Comparison of ENCODE assay signal across 14 cellular contexts in the genomic region with DNA sequence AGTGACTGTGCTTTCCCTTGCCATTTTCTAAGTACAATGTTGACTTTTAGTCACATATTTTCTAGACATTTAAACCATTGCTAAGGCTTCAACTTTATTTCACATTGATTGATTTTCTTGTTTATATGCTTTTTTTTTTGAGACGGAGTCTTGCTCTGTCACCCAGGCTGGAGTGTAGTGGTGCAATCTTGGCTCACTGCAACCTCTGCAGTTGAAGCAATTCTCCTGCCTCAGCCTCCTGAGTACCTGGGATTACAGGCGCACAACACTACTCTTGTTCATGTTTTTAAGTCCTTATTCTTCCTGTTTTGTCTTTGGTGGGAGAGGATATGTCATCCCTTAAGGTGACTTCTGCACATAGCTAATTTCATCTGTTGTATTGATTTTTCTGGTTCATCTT. TPM values are rescaled to one million over a fixed set of nuclear protein-coding genes. Genes with fewer than 3 reads are reported as not detected.
DNase-seq lines count a peak whose midpoint lies in the region; ATAC-seq, FAIRE-seq and TF ChIP-seq lines count a peak whose summit lies in the region.
"Had no signal": no experiment of that assay in that cellular context is flagged by ENCODE, and none has a peak within 500 bp of the region (broad histone marks: within the 10 kb centered on the region; RNA-seq: fewer than 3 reads in every experiment).

No MANE protein-coding gene starts in this region.

- TF ChIP-seq EP300 in A549 (IDR thresholded peaks at IDR 0.05) = no peak

- TF ChIP-seq POLR2A in A549 (IDR thresholded peaks at IDR 0.05; ENCODE audit: low read length) = no peak
- no peak for TF ChIP-seq POLR2A in body of pancreas (IDR thresholded peaks at IDR 0.05)

- H3K27ac Mint-ChIP-seq in CD8-positive, alpha-beta memory T cell = peak overlapping the region in 7 of 8 donors; percentile 2 to 80 (median 22)
- peak overlapping the region; percentile 69 for H3K27ac Mint-ChIP-seq in nephron progenitor cell
- H3K27ac Mint-ChIP-seq in activated T-helper 2 cell treated with anti-CD3 and anti-CD28 coated beads, Interferon-gamma antibody, Interleukin-2, Interleukin-4, amounts not matched to agents 10 μg/mL and 5 μg/mL and 100 μg/mL, durations not matched to agents 14 hours and 24 hours and 36 hours = no peak overlapping the region
- H3K27ac Mint-ChIP-seq: B cell, HFFc6 had no signal

- ATAC-seq in A549 (peak in 1 of 2 experiments; percentile 49; a peak in 3 of 6 replicates), body of pancreas (peak; percentile 18)

- H3K9me3 ChIP-seq in A549 (no peaks in the 10 kb centered on the region), body of pancreas (no peaks in the 10 kb centered on the region)
- H3K9me3 ChIP-seq in CD8-positive, alpha-beta memory T cell (ENCODE audit: low read length) = no peaks in the 10 kb centered on the region

- CTCF ChIA-PET in A549 (lab: Yijun Ruan, JAX) = interaction anchor here (0.7 to 1.0 kb wide), 3 partner anchors 36 to 222 kb away, joined by 3 to 4 read pairs (median 3); no protein-coding TSS in a partner anchor
- CTCF ChIA-PET in CD8-positive, alpha-beta memory T cell (lab: Charles Lee) = no interaction called here

- TF ChIP-seq RAD21 in A549 (conservative IDR thresholded peaks at IDR 0.05 in 1 of 2, IDR thresholded peaks at IDR 0.05 in 1 of 2) = no peak

- POLR2A ChIA-PET in A549 (lab: Yijun Ruan, JAX) = no interaction called here
- POLR2A ChIA-PET in CD8-positive, alpha-beta memory T cell (lab: Charles Lee) = interaction anchor here (0.6 kb wide), 1 partner anchor 30 kb away, joined by 3 read pairs; no protein-coding TSS in a partner anchor

- FAIRE-seq in A549 (lab: Jason Lieb, UNC) = no peak
- FAIRE-seq: H1 had no signal

- H3K36me3 Mint-ChIP-seq in CD8-positive, alpha-beta memory T cell = peaks cover 0 to 40% (median 3%) of the 10 kb centered on the region in 3 donors
- H3K36me3 Mint-ChIP-seq in nephron progenitor cell (ENCODE audit: low read depth) = peaks cover 32% of the 10 kb centered on the region
- peaks cover 33% of the 10 kb centered on the region for H3K36me3 Mint-ChIP-seq in activated T-helper 2 cell treated with anti-CD3 and anti-CD28 coated beads, Interferon-gamma antibody, Interleukin-2, Interleukin-4, amounts not matched to agents 10 μg/mL and 5 μg/mL and 100 μg/mL, durations not matched to agents 14 hours and 24 hours and 36 hours (ENCODE audit: low read depth)

- H3K4me3 ChIP-seq in A549 = no peak overlapping the region
- H3K4me3 ChIP-seq in CD8-positive, alpha-beta memory T cell (ENCODE audit: low read length) = no peak overlapping the region
- no peak overlapping the region for H3K4me3 ChIP-seq in body of pancreas

- no peaks in the 10 kb centered on the region for H3K27me3 ChIP-seq in CD8-positive, alpha-beta memory T cell (ENCODE audit: insufficient read depth, low read length, poor library complexity, severe bottlenecking)
- H3K27me3 ChIP-seq in body of pancreas = no peaks in the 10 kb centered on the region

- H3K9me3 Mint-ChIP-seq in CD8-positive, alpha-beta memory T cell = no peaks in the 10 kb centered on the region
- no peaks in the 10 kb centered on the region for H3K9me3 Mint-ChIP-seq in nephron progenitor cell
- H3K9me3 Mint-ChIP-seq in activated T-helper 2 cell treated with anti-CD3 and anti-CD28 coated beads, Interferon-gamma antibody, Interleukin-2, Interleukin-4, amounts not matched to agents 10 μg/mL and 5 μg/mL and 100 μg/mL, durations not matched to agents 14 hours and 24 hours and 36 hours = no peaks in the 10 kb centered on the region
- H3K9me3 Mint-ChIP-seq: HFFc6 had no signal

- intact Hi-C loops in body of pancreas (cut with DNase I) = no loop called here
- intact Hi-C loops in activated T-helper 2 cell treated with anti-CD3 and anti-CD28 coated beads, Interferon-gamma antibody, Interleukin-2, Interleukin-4, amounts not matched to agents 10 μg/mL and 5 μg/mL and 100 μg/mL, durations not matched to agents 14 hours and 24 hours and 36 hours (cut with micrococcal nuclease) = no loop called here

- WGBS in A549 (ENCODE audit: missing lambda C conversion rate) = 84% methylated on average over 2 of the region's 2 CpGs
- WGBS in body of pancreas, 2 donors = 50 to 54% methylated on average over 2 of the region's 2 CpGs

- no peaks in the 10 kb centered on the region for H3K27me3 Mint-ChIP-seq in CD8-positive, alpha-beta memory T cell
- no peaks in the 10 kb centered on the region for H3K27me3 Mint-ChIP-seq in nephron progenitor cell (ENCODE audit: low read depth, poor library complexity)
- no peaks in the 10 kb centered on the region for H3K27me3 Mint-ChIP-seq in activated T-helper 2 cell treated with anti-CD3 and anti-CD28 coated beads, Interferon-gamma antibody, Interleukin-2, Interleukin-4, amounts not matched to agents 10 μg/mL and 5 μg/mL and 100 μg/mL, durations not matched to agents 14 hours and 24 hours and 36 hours (ENCODE audit: low read depth)
- H3K27me3 Mint-ChIP-seq: B cell had no signal

- H3K4me3 Mint-ChIP-seq in CD8-positive, alpha-beta memory T cell = peak overlapping the region in 6 of 7 donors; percentile 13 to 60 (median 25)
- no peak overlapping the region for H3K4me3 Mint-ChIP-seq in nephron progenitor cell
- H3K4me3 Mint-ChIP-seq in activated T-helper 2 cell treated with anti-CD3 and anti-CD28 coated beads, Interferon-gamma antibody, Interleukin-2, Interleukin-4, amounts not matched to agents 10 μg/mL and 5 μg/mL and 100 μg/mL, durations not matched to agents 14 hours and 24 hours and 36 hours (ENCODE audit: low read depth) = no peak overlapping the region
- H3K4me3 Mint-ChIP-seq: B cell had no signal

- H3K4me1 Mint-ChIP-seq in CD8-positive, alpha-beta memory T cell = peaks cover 71 to 82% (median 76%) of the 10 kb centered on the region in 3 donors
- peaks cover 42% of the 10 kb centered on the region for H3K4me1 Mint-ChIP-seq in nephron progenitor cell
- peaks cover 37% of the 10 kb centered on the region for H3K4me1 Mint-ChIP-seq in activated T-helper 2 cell treated with anti-CD3 and anti-CD28 coated beads, Interferon-gamma antibody, Interleukin-2, Interleukin-4, amounts not matched to agents 10 μg/mL and 5 μg/mL and 100 μg/mL, durations not matched to agents 14 hours and 24 hours and 36 hours (ENCODE audit: low read depth)

- no peak for TF ChIP-seq CTCF in A549 (IDR thresholded peaks at IDR 0.05)
- TF ChIP-seq CTCF in body of pancreas (IDR thresholded peaks at IDR 0.05) = no peak
- no peak for TF ChIP-seq CTCF in nephron progenitor cell (IDR thresholded peaks at IDR 0.05)

- no peaks in the 10 kb centered on the region for H3K36me3 ChIP-seq in CD8-positive, alpha-beta memory T cell (ENCODE audit: insufficient read depth, low read length)
- H3K36me3 ChIP-seq in body of pancreas (replicated peaks in 1 of 2; ENCODE audit: insufficient read depth in 1 of 2, low read depth in 2 of 2) = no peaks in the 10 kb centered on the region

- H3K4me2 ChIP-seq in A549 = peak overlapping the region; percentile 33; the same call in 1 of the 3 replicates

- H3K4me1 ChIP-seq in A549 = peaks cover 58% of the 10 kb centered on the region
- H3K4me1 ChIP-seq in CD8-positive, alpha-beta memory T cell (ENCODE audit: insufficient read depth, low read length) = peaks cover 55% of the 10 kb centered on the region
- H3K4me1 ChIP-seq in body of pancreas = peaks cover 67% of the 10 kb centered on the region

- DNase-seq in A549 (ENCODE audit: low read depth in 1 of 2, low spot score in 1 of 2) (no peak), body of pancreas (no peak), nephron progenitor cell (no peak), NCI-H2196 (lab: John Stamatoyannopoulos, UW; ENCODE audit: unreplicated experiment) (no peak), 8988T (no peak)
- no peak for DNase-seq in CD8-positive, alpha-beta memory T cell
- no peak for DNase-seq in activated T-helper 2 cell treated with anti-CD3 and anti-CD28 coated beads, Interferon-gamma antibody, Interleukin-2, Interleukin-4, amounts not matched to agents 10 μg/mL and 5 μg/mL and 100 μg/mL, durations not matched to agents 14 hours and 24 hours and 36 hours (ENCODE audit: low spot score)
- DNase-seq: MM.1S, NCI-H1105 treated with DMSO at 0.1 percent for 48 hours, NCI-H187 treated with DMSO at 0.1 percent for 48 hours, NCI-H2171 had no signal

- H3K27ac ChIP-seq in A549 (no peak overlapping the region), body of pancreas (peak overlapping the region in 1 of 4 donors; percentile 29)
- no peak overlapping the region for H3K27ac ChIP-seq in CD8-positive, alpha-beta memory T cell (ENCODE audit: low read depth, low read length)

TF ChIP-seq in A549, 52 proteins besides CTCF, POLR2A, EP300 and RAD21 (continues in another document):
- no peak for TF ChIP-seq TP53 (CRISPR knock-in tag; IDR thresholded peaks at IDR 0.05)
- no peak for TF ChIP-seq CHD4 (IDR thresholded peaks at IDR 0.05; ENCODE audit: borderline replicate concordance)
- TF ChIP-seq CHD2 (IDR thresholded peaks at IDR 0.05; ENCODE audit: low read length, partially characterized antibody) = no peak
- TF ChIP-seq, protein P1, sequence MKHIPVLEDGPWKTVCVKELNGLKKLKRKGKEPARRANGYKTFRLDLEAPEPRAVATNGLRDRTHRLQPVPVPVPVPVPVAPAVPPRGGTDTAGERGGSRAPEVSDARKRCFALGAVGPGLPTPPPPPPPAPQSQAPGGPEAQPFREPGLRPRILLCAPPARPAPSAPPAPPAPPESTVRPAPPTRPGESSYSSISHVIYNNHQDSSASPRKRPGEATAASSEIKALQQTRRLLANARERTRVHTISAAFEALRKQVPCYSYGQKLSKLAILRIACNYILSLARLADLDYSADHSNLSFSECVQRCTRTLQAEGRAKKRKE (CRISPR knock-in tag; IDR thresholded peaks at IDR 0.05; ENCODE audit: low read depth) = no peak
- no peak for TF ChIP-seq MAZ (IDR thresholded peaks at IDR 0.05; ENCODE audit: borderline replicate concordance, low read depth, low read length)
- no peak for TF ChIP-seq SREBF2 (IDR thresholded peaks at IDR 0.05)

RNA-seq across cellular contexts. Expression of a gene that starts 6.2 kb away (rescaled TPM):
- polyA plus RNA-seq in A549 (2011; rRNA removed) (40.4 and 55.0 TPM in 2 replicates), A549 (2017; fragmentation: RNase III; extraction: RNeasy Plus Mini Kit Qiagen cat#74134 plus additional on column Dnase treatment) (23.3 to 26.9 TPM (median 24.2 TPM) in 3 replicates)
- 5.3 and 6.0 TPM in 2 replicates for polyA plus RNA-seq in A549 (2012; cell fraction: cytosol; rRNA removed)
- polyA plus RNA-seq in A549 (2012; cell fraction: nucleus; rRNA removed) = 5.1 and 6.2 TPM in 2 replicates
- polyA minus RNA-seq in A549 (2011; rRNA and poly(A)+ RNA removed) = 32.8 and 41.9 TPM in 2 replicates
- total RNA-seq in CD8-positive, alpha-beta memory T cell = 10 to 100 TPM; 39.4 to 42.1 TPM
- polyA plus RNA-seq in CD8-positive, alpha-beta memory T cell = 38.6 TPM
- 10 to 100 TPM; 58.4 to 99.2 TPM for total RNA-seq in body of pancreas
- total RNA-seq in activated T-helper 2 cell treated with anti-CD3 and anti-CD28 coated beads, Interferon-gamma antibody, Interleukin-2, Interleukin-4, amounts not matched to agents 10 μg/mL and 5 μg/mL and 100 μg/mL, durations not matched to agents 14 hours and 24 hours and 36 hours = 40.0 and 41.4 TPM in 2 replicates

Comparison
In these comparisons a context has a peak if more than half of its experiments do, and no peak if none do; other contexts are left out.
1. H3K4me3 Mint-ChIP-seq: peak in CD8-positive, alpha-beta memory T cell (6 of 7); none in nephron progenitor cell (single experiment) and activated T-helper 2 cell treated with anti-CD3 and anti-CD28 coated beads, Interferon-gamma antibody, Interleukin-2, Interleukin-4, amounts not matched to agents 10 μg/mL and 5 μg/mL and 100 μg/mL, durations not matched to agents 14 hours and 24 hours and 36 hours (single experiment).